In genomic region chr20:36097751-36098151, GRCh38 we compare ENCODE assay signal across 10 cellular contexts. TPM values are rescaled to one million over a fixed set of nuclear protein-coding genes. Genes with fewer than 3 reads are reported as not detected.
DNase-seq lines count a peak whose midpoint lies in the region; ATAC-seq and TF ChIP-seq lines count a peak whose summit lies in the region.
"Had no signal": no experiment of that assay in that cellular context is flagged by ENCODE, and none has a peak within 500 bp of the region (broad histone marks: within the 10 kb centered on the region; RNA-seq: fewer than 3 reads in every experiment).

No MANE protein-coding gene starts in this region.

- peak overlapping the region in 6 of 7 donors; percentile 67 to 83 (median 74) for H3K27ac Mint-ChIP-seq in CD14-positive monocyte
- H3K27ac Mint-ChIP-seq: CD8-positive, alpha-beta T cell had no signal

- CTCF ChIA-PET in mammary epithelial cell (lab: Charles Lee; ENCODE audit: low non-redundant PET): no interaction called here

- TF ChIP-seq CTCF in CD14-positive monocyte (IDR thresholded peaks at IDR 0.05) (no peak), KMS-11 (conservative IDR thresholded peaks at IDR 0.05; ENCODE audit: low read depth, low read length) (no peak), mammary epithelial cell (conservative IDR thresholded peaks at IDR 0.05 in 1 of 2, IDR thresholded peaks at IDR 0.05 in 1 of 2; ENCODE audit: extremely low read depth in 1 of 2, insufficient read depth in 1 of 2, low read depth in 1 of 2, low read length in 2 of 2) (no peak), mucosa of descending colon (IDR thresholded peaks at IDR 0.05) (no peak)

- H3K79me2 ChIP-seq in KMS-11 (ENCODE audit: insufficient read depth, low read depth) (no peaks in the 10 kb centered on the region), mammary epithelial cell (ENCODE audit: insufficient read depth, low read length) (no peaks in the 10 kb centered on the region)

- ATAC-seq in mucosa of descending colon (peak; percentile 32), GM18511 (IDR thresholded peaks at IDR 0.05; ENCODE audit: unreplicated experiment) (no peak)
- ATAC-seq: CD8-positive, alpha-beta T cell had no signal

- H3K9ac ChIP-seq in KMS-11: peak overlapping the region; percentile 11; the same call in 1 of the 2 replicates
- H3K9ac ChIP-seq in mammary epithelial cell (ENCODE audit: insufficient read depth, low read length): no peak overlapping the region

- 89% methylated on average over 1 of the region's 1 CpG for WGBS in mammary epithelial cell (ENCODE audit: low coverage, missing lambda C conversion rate)

- H3K36me3 ChIP-seq in KMS-11 (ENCODE audit: insufficient read depth) (no peaks in the 10 kb centered on the region), mammary epithelial cell (ENCODE audit: insufficient read depth, low read length) (no peaks in the 10 kb centered on the region), mucosa of descending colon (ENCODE audit: low read depth) (no peaks in the 10 kb centered on the region)

- DNase-seq in CD14-positive monocyte (ENCODE audit: low spot score) (no peak), mammary epithelial cell (no peak), mucosa of descending colon (no peak), anterior cingulate cortex (lab: John Stamatoyannopoulos, UW) (no peak)
- no peak for DNase-seq in effector CD4-positive, alpha-beta T cell
- no peak for DNase-seq in activated CD4-positive, CD25-positive, alpha-beta regulatory T cell treated with anti-CD3 and anti-CD28 coated beads, Interleukin-2, amount 50 U/mL, for 72 hours
- DNase-seq: CD8-positive, alpha-beta T cell; NCI-H2171 treated with DMSO at 0.1 percent for 48 hours had no signal

- peaks cover 4 to 13% of the 10 kb centered on the region in 2 donors for H3K36me3 Mint-ChIP-seq in CD14-positive monocyte
- H3K36me3 Mint-ChIP-seq: CD8-positive, alpha-beta T cell had no signal

- H3K4me3 Mint-ChIP-seq in CD14-positive monocyte: no peak overlapping the region
- H3K4me3 Mint-ChIP-seq: CD8-positive, alpha-beta T cell had no signal

- H3K9me3 Mint-ChIP-seq in CD14-positive monocyte: peaks cover 0 to 11% (median 4%) of the 10 kb centered on the region in 7 donors
- H3K9me3 Mint-ChIP-seq: CD8-positive, alpha-beta T cell had no signal

- dilution Hi-C loops in mammary epithelial cell (cut with HindIII; ENCODE audit: low sequenced_read_pairs): no loop called here

- H3K27me3 ChIP-seq in KMS-11 (ENCODE audit: insufficient read depth, low read depth) (peaks cover 7% of the 10 kb centered on the region; the same call in 1 of the 2 replicates), mammary epithelial cell (ENCODE audit: insufficient read depth, low read length) (no peaks in the 10 kb centered on the region)

- H3K4me1 ChIP-seq in KMS-11 (ENCODE audit: low read depth, poor library complexity, severe bottlenecking): peaks cover 79% of the 10 kb centered on the region
- H3K4me1 ChIP-seq in mammary epithelial cell (ENCODE audit: insufficient read depth, low read length): peaks cover 44% of the 10 kb centered on the region
- peaks cover 63% of the 10 kb centered on the region for H3K4me1 ChIP-seq in mucosa of descending colon (ENCODE audit: low read depth)

- peak overlapping the region; percentile 73 for H3K27ac ChIP-seq in KMS-11
- no peak overlapping the region for H3K27ac ChIP-seq in mammary epithelial cell (ENCODE audit: insufficient read depth, low read depth, low read length)

- H4K20me1 ChIP-seq in KMS-11 (ENCODE audit: insufficient read depth) (no peaks in the 10 kb centered on the region), mammary epithelial cell (ENCODE audit: insufficient read depth, low read length) (no peaks in the 10 kb centered on the region)

- in situ Hi-C loops in mammary epithelial cell (cut with MboI; ENCODE audit: low sequenced_read_pairs in 2 of 2): no loop called here

- intact Hi-C loops in CD14-positive monocyte (cut with micrococcal nuclease) (no loop called here), mammary epithelial cell (cut with micrococcal nuclease) (no loop called here), mucosa of descending colon (cut with DNase I, micrococcal nuclease) (no loop called here)

- peaks cover 41% of the 10 kb centered on the region for H3K4me1 Mint-ChIP-seq in CD14-positive monocyte

- H3K4me2 ChIP-seq in KMS-11 (peak overlapping the region; percentile 65), mammary epithelial cell (ENCODE audit: insufficient read depth, low read depth, low read length) (no peak overlapping the region)

- no TSS peak for BruUV-seq in mammary epithelial cell (replicated peaks; lab: Mats Ljungman, UMichigan)

- H3K9me3 ChIP-seq in mammary epithelial cell (replicated peaks; ENCODE audit: insufficient read depth, low read length): no peaks in the 10 kb centered on the region
- no peaks in the 10 kb centered on the region for H3K9me3 ChIP-seq in mucosa of descending colon

- H2AFZ ChIP-seq in KMS-11 (ENCODE audit: low read depth) (peak overlapping the region; percentile 38; the same call in 1 of the 2 replicates), mammary epithelial cell (ENCODE audit: low read depth, low read length) (peak overlapping the region; percentile 60)

- H3K4me3 ChIP-seq in KMS-11 (IDR thresholded peaks at IDR 0.05; ENCODE audit: insufficient read depth, low read depth, low read length): no peak overlapping the region
- H3K4me3 ChIP-seq in mammary epithelial cell (replicated peaks in 1 of 3; ENCODE audit: insufficient read depth in 1 of 3, low read depth in 2 of 3, low read length in 3 of 3): no peak overlapping the region
- no peak overlapping the region for H3K4me3 ChIP-seq in mucosa of descending colon

- peaks cover 26 to 35% (median 32%) of the 10 kb centered on the region in 3 donors for H3K27me3 Mint-ChIP-seq in CD14-positive monocyte (ENCODE audit: low read depth in 3 of 3)

RNA-seq across cellular contexts. Expression of gene EPB41L1, which starts 56.8 kb away (rescaled TPM):
- polyA plus RNA-seq in CD14-positive monocyte: not detected
- 10 to 100 TPM; 14.4 to 29.7 TPM for total RNA-seq in mammary epithelial cell
- 8.9 TPM for polyA plus RNA-seq in mammary epithelial cell
- polyA minus RNA-seq in mammary epithelial cell: 27.8 TPM
- 10 to 100 TPM; 41.0 to 95.3 (median 71.7) TPM for total RNA-seq in mucosa of descending colon
